8 cellular contexts compared by ENCODE assay signal in the genomic region with DNA sequence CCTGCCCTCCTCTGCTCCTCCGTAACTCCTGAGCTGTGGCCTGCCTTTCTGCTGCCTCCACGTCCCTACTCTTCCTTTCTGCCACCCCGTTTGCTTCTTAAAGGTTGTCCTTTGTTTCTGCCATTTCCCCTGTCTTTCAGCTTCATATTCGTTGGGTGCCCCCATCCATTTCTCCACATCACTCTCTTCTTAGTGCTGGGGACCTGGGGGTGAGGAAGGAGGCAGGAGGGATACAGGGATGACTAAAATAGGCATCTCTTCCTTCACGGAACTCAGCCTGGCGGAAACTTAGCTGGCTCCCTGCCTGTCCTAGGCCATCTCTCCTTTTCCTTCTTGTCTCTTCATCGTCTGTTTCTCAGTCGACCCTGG.
A peak's percentile ranks its signal among the peaks of the same experiment; 100 is the strongest.
DNase-seq lines count a peak whose midpoint lies in the region; ATAC-seq, FAIRE-seq and TF ChIP-seq lines count a peak whose summit lies in the region.

No MANE protein-coding gene starts in this region.

- CTCF ChIA-PET in H1 (lab: Charles Lee; ENCODE audit: partially characterized antibody) = interaction anchor here (1.2 to 38.2 kb wide), 10 partner anchors 2 to 248 kb away, joined by 3 to 2918 read pairs (median 7); a partner anchor contains a TSS

- no peak overlapping the region for H3K56ac ChIP-seq in H1 (replicated peaks; ENCODE audit: insufficient read length, low read depth, low read length)

- ATAC-seq in GM21390 (IDR thresholded peaks at IDR 0.05; ENCODE audit: unreplicated experiment) = no peak

- TF ChIP-seq POLR2A in H1 (IDR thresholded peaks at IDR 0.05; ENCODE audit: control extremely low read depth in 1 of 2, low read depth in 2 of 2, low read length in 2 of 2) = no peak

- WGBS in H1 (ENCODE audit: extremely low coverage in 1 of 2, insufficient coverage in 1 of 2, insufficient read length in 1 of 2, insufficient replicate concordance in 2 of 2, low coverage in 1 of 2, low lambda C conversion rate in 2 of 2, missing lambda C conversion rate in 1 of 2), 2 experiments = 41% methylated on average over 7 of the region's 8 CpGs; no CpG with 5 or more reads in 1 of the 2 experiments
- no CpG with 5 or more reads among the region's 8 CpGs for WGBS in neuronal stem cell (ENCODE audit: extremely low coverage in 2 of 2, insufficient read length in 2 of 2, insufficient replicate concordance in 1 of 2), 2 donors

- peak overlapping the region; percentile 71 to 97 (median 86) for H3K4me2 ChIP-seq in BLaER1 treated with 17β-estradiol and CSF1 and Interleukin-3, amounts not matched to agents 10 nM and 100 nM
- H3K4me2 ChIP-seq in OCI-LY3 (ENCODE audit: low read length) (peak overlapping the region; percentile 94), H1 (ENCODE audit: insufficient read depth in 1 of 2, low read depth in 2 of 2, low read length in 2 of 2) (peak overlapping the region; percentile 59 to 81), neuronal stem cell (ENCODE audit: insufficient read depth, low read length, poor library complexity, severe bottlenecking) (peak overlapping the region; percentile 68)

- H2BK12ac ChIP-seq in H1 (ENCODE audit: low read depth, low read length) = peak overlapping the region; percentile 93; the same call in 1 of the 2 replicates
- no peak overlapping the region for H2BK12ac ChIP-seq in neuronal stem cell (ENCODE audit: low read length)

- peaks cover 6 to 24% (median 12%) of the 10 kb centered on the region in 10 experiments; a peak in 19 of 20 replicates for H3K4me1 ChIP-seq in BLaER1 treated with 17β-estradiol and CSF1 and Interleukin-3, amounts not matched to agents 10 nM and 100 nM
- H3K4me1 ChIP-seq in OCI-LY3 (ENCODE audit: low read length) = peaks cover 25% of the 10 kb centered on the region
- peaks cover 0 to 16% (median 6%) of the 10 kb centered on the region in 4 experiments; a peak in 6 of 7 replicates for H3K4me1 ChIP-seq in H1 (replicated peaks in 1 of 4; ENCODE audit: control insufficient read depth in 3 of 4, insufficient read depth in 4 of 4, low read length in 3 of 4)
- H3K4me1 ChIP-seq in neuronal stem cell (ENCODE audit: control insufficient read depth in 2 of 2, insufficient read depth in 1 of 2, low read depth in 1 of 2, low read length in 2 of 2) = peaks cover 5 to 11% of the 10 kb centered on the region in 2 donors

- TF ChIP-seq EP300 in H1 (IDR thresholded peaks at IDR 0.05; ENCODE audit: borderline replicate concordance in 1 of 2, low read depth in 2 of 2, low read length in 2 of 2) = no peak

- H3K27ac ChIP-seq in BLaER1 treated with 17β-estradiol and CSF1 and Interleukin-3, amounts not matched to agents 10 nM and 100 nM = peak overlapping the region in 9 of 11 experiments; percentile 17 to 67 (median 54); a peak in 10 of 22 replicates
- H3K27ac ChIP-seq in OCI-LY3 (ENCODE audit: low read length) (no peak overlapping the region), H1 (ENCODE audit: low read depth, low read length) (no peak overlapping the region), neuronal stem cell (replicated peaks; ENCODE audit: low read length) (no peak overlapping the region), WERI-Rb-1 (no peak overlapping the region)

- DNase-seq in H1 (ENCODE audit: low read depth in 1 of 2, low spot score in 2 of 2) (no peak), neuronal stem cell (ENCODE audit: low spot score) (no peak), WERI-Rb-1 (no peak), HT-29 (ENCODE audit: low spot score) (no peak), Ammon's horn (ENCODE audit: low spot score) (no peak)

- H2BK5ac ChIP-seq in H1 (ENCODE audit: low read depth, low read length) = peak overlapping the region; percentile 75; the same call in 1 of the 2 replicates
- H2BK5ac ChIP-seq in neuronal stem cell (ENCODE audit: low read length) = no peak overlapping the region

- TF ChIP-seq CTCF in OCI-LY3 (IDR thresholded peaks at IDR 0.05; ENCODE audit: low read depth, low read length) (no peak), H1 (IDR thresholded peaks at IDR 0.05; ENCODE audit: control extremely low read depth in 1 of 3, insufficient read depth in 1 of 3, low read depth in 1 of 3, low read length in 3 of 3) (no peak), WERI-Rb-1 (IDR thresholded peaks at IDR 0.05; ENCODE audit: low read depth, low read length) (no peak)

- H3K27me3 ChIP-seq in BLaER1 treated with 17β-estradiol and CSF1 and Interleukin-3, amounts not matched to agents 10 nM and 100 nM = peaks cover 0 to 21% (median 0%) of the 10 kb centered on the region in 11 experiments; a peak in 4 of 22 replicates
- H3K27me3 ChIP-seq in OCI-LY3 (ENCODE audit: low read depth, low read length) (peaks cover 67% of the 10 kb centered on the region), H1 (replicated peaks in 1 of 4; ENCODE audit: control insufficient read depth in 3 of 4, extremely low read depth in 1 of 4, insufficient read depth in 3 of 4, low read length in 3 of 4) (peaks cover 0 to 16% (median 8%) of the 10 kb centered on the region in 4 experiments; a peak in 6 of 7 replicates), neuronal stem cell (ENCODE audit: control insufficient read depth in 3 of 3, insufficient read depth in 3 of 3, low read depth in 1 of 3, low read length in 3 of 3) (peaks cover 0 to 45% (median 0%) of the 10 kb centered on the region in 3 experiments), WERI-Rb-1 (ENCODE audit: insufficient read depth, low read depth, severe bottlenecking) (peaks cover 3% of the 10 kb centered on the region)

- peaks cover 1% of the 10 kb centered on the region; the same call in 1 of the 2 replicates for H3K23me2 ChIP-seq in H1 (ENCODE audit: low read depth, low read length)

- peak overlapping the region; percentile 13 for H3K4ac ChIP-seq in H1 (replicated peaks; ENCODE audit: insufficient read length, low read depth, low read length)
- H3K4ac ChIP-seq in neuronal stem cell (ENCODE audit: low read length) = no peak overlapping the region

- POLR2A ChIA-PET in H1 (lab: Charles Lee; ENCODE audit: partially characterized antibody) = interaction anchor here (1.2 to 1.6 kb wide), 4 partner anchors 10 to 123 kb away, joined by 3 to 6 read pairs (median 4); no protein-coding TSS in a partner anchor

- no peak overlapping the region for H4K5ac ChIP-seq in H1 (ENCODE audit: insufficient read length, low read depth, low read length)

- H3K79me1 ChIP-seq in H1 (ENCODE audit: low read depth, low read length) = no peaks in the 10 kb centered on the region
- no peaks in the 10 kb centered on the region for H3K79me1 ChIP-seq in neuronal stem cell (ENCODE audit: low read depth, low read length)

- H2BK15ac ChIP-seq in H1 (ENCODE audit: low read length) (no peak overlapping the region), neuronal stem cell (ENCODE audit: low read length) (no peak overlapping the region)

- H4K91ac ChIP-seq in H1 (replicated peaks; ENCODE audit: insufficient read length, low read length) (no peak overlapping the region), neuronal stem cell (ENCODE audit: low read depth, low read length, poor library complexity) (no peak overlapping the region)

- H2AFZ ChIP-seq in OCI-LY3 (ENCODE audit: low read depth, low read length) (peak overlapping the region; percentile 90), H1 (ENCODE audit: low read length) (peak overlapping the region; percentile 97), neuronal stem cell (ENCODE audit: low read length) (peak overlapping the region; percentile 98)

- H4K8ac ChIP-seq in H1 (ENCODE audit: extremely low read depth, insufficient read depth, low read length) (no peak overlapping the region), neuronal stem cell (ENCODE audit: low read depth, low read length) (no peak overlapping the region)

- FAIRE-seq in H1 (lab: Jason Lieb, UNC) = no peak

- H3K9me3 ChIP-seq in BLaER1 treated with 17β-estradiol and CSF1 and Interleukin-3, amounts not matched to agents 10 nM and 100 nM (replicated peaks in 1 of 11) = peaks cover 11 to 22% (median 17%) of the 10 kb centered on the region in 11 experiments
- H3K9me3 ChIP-seq in OCI-LY3 (ENCODE audit: insufficient read depth, low read length) = 0 out of 2 replicates have a peak, but pooled peaks cover 5% of the 10 kb centered on the region
- H3K9me3 ChIP-seq in H1 (ENCODE audit: insufficient read depth in 2 of 2, low read depth in 1 of 2, low read length in 1 of 2) = no peaks in the 10 kb centered on the region
- peaks cover 5 to 12% of the 10 kb centered on the region in 2 donors for H3K9me3 ChIP-seq in neuronal stem cell (replicated peaks in 1 of 2; ENCODE audit: control insufficient read depth in 2 of 2, insufficient read depth in 1 of 2, low read depth in 1 of 2, low read length in 2 of 2)
- H3K9me3 ChIP-seq in WERI-Rb-1 (ENCODE audit: severe bottlenecking) = peaks cover 7% of the 10 kb centered on the region

- H3K9ac ChIP-seq in BLaER1 treated with 17β-estradiol and CSF1 and Interleukin-3, amounts not matched to agents 10 nM and 100 nM = peak overlapping the region; percentile 24 to 78 (median 68); a peak in 21 of 22 replicates
- H3K9ac ChIP-seq in OCI-LY3 (ENCODE audit: low read length) (peak overlapping the region; percentile 58), H1 (replicated peaks in 1 of 4; ENCODE audit: extremely low read depth in 1 of 4, low read depth in 3 of 4, low read length in 3 of 4) (peak overlapping the region in 1 of 4 experiments; percentile 17; a peak in 1 of 7 replicates), neuronal stem cell (ENCODE audit: low read depth, low read length, poor library complexity) (peak overlapping the region; percentile 53)

- no peak overlapping the region for H3K14ac ChIP-seq in H1 (ENCODE audit: insufficient read length)
- H3K14ac ChIP-seq in neuronal stem cell (ENCODE audit: low read length) = no peak overlapping the region

- H2BK20ac ChIP-seq in H1 (ENCODE audit: low read length) = peak overlapping the region; percentile 23; the same call in 1 of the 2 replicates

- no peaks in the 10 kb centered on the region; a peak in 1 of 22 replicates for H4K20me1 ChIP-seq in BLaER1 treated with 17β-estradiol and CSF1 and Interleukin-3, amounts not matched to agents 10 nM and 100 nM
- H4K20me1 ChIP-seq in OCI-LY3 (ENCODE audit: insufficient read depth, low read length) (peaks cover 12% of the 10 kb centered on the region; the same call in 1 of the 2 replicates), H1 (replicated peaks in 1 of 2; ENCODE audit: control insufficient read depth in 1 of 2, insufficient read depth in 2 of 2, low read length in 2 of 2) (no peaks in the 10 kb centered on the region)

- H2AK5ac ChIP-seq in H1 (ENCODE audit: low read depth, low read length) = no peak overlapping the region
- no peak overlapping the region for H2AK5ac ChIP-seq in neuronal stem cell (ENCODE audit: low read depth, low read length)

- no peak overlapping the region for H2BK120ac ChIP-seq in H1 (replicated peaks; ENCODE audit: low read depth, low read length)
- no peak overlapping the region for H2BK120ac ChIP-seq in neuronal stem cell (ENCODE audit: low read depth, low read length)

- H3K36me3 ChIP-seq in BLaER1 treated with 17β-estradiol and CSF1 and Interleukin-3, amounts not matched to agents 10 nM and 100 nM = no peaks in the 10 kb centered on the region
- H3K36me3 ChIP-seq in OCI-LY3 (replicated peaks; ENCODE audit: low read depth, low read length) (no peaks in the 10 kb centered on the region), H1 (ENCODE audit: control insufficient read depth in 2 of 4, insufficient read depth in 4 of 4, low read length in 3 of 4) (no peaks in the 10 kb centered on the region), neuronal stem cell (replicated peaks in 1 of 2; ENCODE audit: control insufficient read depth in 2 of 2, insufficient read depth in 2 of 2, low read length in 2 of 2) (no peaks in the 10 kb centered on the region), WERI-Rb-1 (no peaks in the 10 kb centered on the region)

- H3K4me3 ChIP-seq in BLaER1 treated with 17β-estradiol and CSF1 and Interleukin-3, amounts not matched to agents 10 nM and 100 nM = peak overlapping the region; percentile 52 to 74 (median 60)
- peak overlapping the region; percentile 80 for H3K4me3 ChIP-seq in OCI-LY3 (ENCODE audit: low read length)
- H3K4me3 ChIP-seq in H1 (ENCODE audit: extremely low read depth in 1 of 4, insufficient read depth in 2 of 4, low read depth in 3 of 4, low read length in 4 of 4) = peak overlapping the region; percentile 37 to 84 (median 68); a peak in 6 of 8 replicates
- peak overlapping the region; percentile 51 to 86 for H3K4me3 ChIP-seq in neuronal stem cell (ENCODE audit: low read length in 2 of 2)
- no peak overlapping the region for H3K4me3 ChIP-seq in WERI-Rb-1 (ENCODE audit: low read depth, low read length)

- TF ChIP-seq RAD21 in H1 (IDR thresholded peaks at IDR 0.05 in 1 of 2, conservative IDR thresholded peaks at IDR 0.05 in 1 of 2; ENCODE audit: low read depth in 2 of 2, low read length in 2 of 2) = no peak

- H3K79me2 ChIP-seq in OCI-LY3 (ENCODE audit: low read length) = no peaks in the 10 kb centered on the region
- no peaks in the 10 kb centered on the region for H3K79me2 ChIP-seq in H1 (ENCODE audit: control insufficient read depth in 1 of 2, insufficient read depth in 2 of 2, low read length in 2 of 2)

- no peak overlapping the region for H3K23ac ChIP-seq in H1 (ENCODE audit: insufficient read length)
- no peak overlapping the region for H3K23ac ChIP-seq in neuronal stem cell (ENCODE audit: low read depth, low read length, poor library complexity)

- H3K18ac ChIP-seq in H1 (ENCODE audit: extremely low read depth, low read length) (peak overlapping the region; percentile 78; the same call in 1 of the 2 replicates), neuronal stem cell (ENCODE audit: low read length) (peak overlapping the region; percentile 16)

Comparison
In these comparisons a context has a peak if more than half of its experiments do, and no peak if none do; other contexts are left out.
1. H3K27ac ChIP-seq: peak in BLaER1 treated with 17β-estradiol and CSF1 and Interleukin-3, amounts not matched to agents 10 nM and 100 nM (9 of 11); none in OCI-LY3 (single experiment), H1 (single experiment), neuronal stem cell (single experiment) and WERI-Rb-1 (single experiment).
2. Peak in every context shown above with its lines, with median percentiles within 50 percentile points of each other: H3K4me2 ChIP-seq and H2AFZ ChIP-seq.